Comparison of ENCODE assay signal across 10 cellular contexts in genomic region chr2:208363485-208363884, GRCh38.
A peak's percentile ranks its signal among the peaks of the same experiment; 100 is the strongest.
DNase-seq lines count a peak whose midpoint lies in the region; ATAC-seq lines count a peak whose summit lies in the region.
"Had no signal": no experiment of that assay in that cellular context is flagged by ENCODE, and none has a peak within 500 bp of the region (broad histone marks: within the 10 kb centered on the region; RNA-seq: fewer than 3 reads in every experiment).

No MANE protein-coding gene starts in this region.

- DNase-seq in ELR (ENCODE audit: low read depth) (peak; percentile 83), HS-5 (ENCODE audit: low read depth) (peak; percentile 70), epithelial cell of prostate (ENCODE audit: low read depth, low spot score) (peak; percentile 14), medulla oblongata (ENCODE audit: extremely low spot score) (no peak), middle frontal gyrus (ENCODE audit: extremely low spot score, low spot score) (no peak), T1000 (lab: John Stamatoyannopoulos, UW) (no peak)
- no peak for DNase-seq in activated naive CD4-positive, alpha-beta T cell treated with anti-CD3 and anti-CD28 coated beads, Interleukin-2, amount 50 U/mL, for 16 hours
- DNase-seq: left lung, NCI-H774 had no signal

- no peak overlapping the region for H3K27ac ChIP-seq in epithelial cell of prostate
- H3K27ac ChIP-seq: left lung had no signal

- peak; percentile 33 for ATAC-seq in GM21576 (IDR thresholded peaks at IDR 0.05; ENCODE audit: unreplicated experiment)
- ATAC-seq: left lung had no signal

Comparison
In these comparisons a context has a peak if more than half of its experiments do, and no peak if none do; other contexts are left out.
1. DNase-seq: peak in ELR (single experiment), HS-5 (single experiment) and epithelial cell of prostate (single experiment); none in activated naive CD4-positive, alpha-beta T cell treated with anti-CD3 and anti-CD28 coated beads, Interleukin-2, amount 50 U/mL, for 16 hours (single experiment), medulla oblongata (single experiment), middle frontal gyrus (single experiment) and T1000 (single experiment).